15 cellular contexts compared by ENCODE assay signal in genomic region chr22:37379085-37379484, GRCh38. TPM values are rescaled to one million over a fixed set of nuclear protein-coding genes. Genes with fewer than 3 reads are reported as not detected.
DNase-seq lines count a peak whose midpoint lies in the region; ATAC-seq and TF ChIP-seq lines count a peak whose summit lies in the region.
"Had no signal": no experiment of that assay in that cellular context is flagged by ENCODE, and none has a peak within 500 bp of the region (broad histone marks: within the 10 kb centered on the region; RNA-seq: fewer than 3 reads in every experiment).

No MANE protein-coding gene starts in this region.

- H3K4me3 Mint-ChIP-seq in GM23338: no peak overlapping the region
- H3K4me3 Mint-ChIP-seq: CD4-positive, alpha-beta memory T cell had no signal

- no peaks in the 10 kb centered on the region for H3K27me3 ChIP-seq in GM23338 (ENCODE audit: insufficient read depth)
- H3K27me3 ChIP-seq in duodenal mucosa (ENCODE audit: control insufficient read depth in 1 of 2, insufficient read depth in 2 of 2, low read length in 2 of 2): peaks cover 21 to 43% of the 10 kb centered on the region in 2 donors

- no peaks in the 10 kb centered on the region for H3K79me2 ChIP-seq in GM23338 (replicated peaks; ENCODE audit: insufficient read depth)

- no peaks in the 10 kb centered on the region for H4K20me1 ChIP-seq in GM23338 (replicated peaks; ENCODE audit: insufficient read depth)

- H3K27ac ChIP-seq in GM23338 (ENCODE audit: low read depth): no peak overlapping the region
- peak overlapping the region; percentile 32 for H3K27ac ChIP-seq in duodenal mucosa (ENCODE audit: low read depth, low read length)

- H3K9me3 Mint-ChIP-seq in GM23338: no peaks in the 10 kb centered on the region
- H3K9me3 Mint-ChIP-seq: CD4-positive, alpha-beta memory T cell had no signal

- no peak overlapping the region for H3K4me2 ChIP-seq in GM23338

- H3K4me1 Mint-ChIP-seq in GM23338: peaks cover 7% of the 10 kb centered on the region
- H3K4me1 Mint-ChIP-seq: CD4-positive, alpha-beta memory T cell had no signal

- H3K27me3 Mint-ChIP-seq in GM23338 (ENCODE audit: insufficient read depth, low read depth, poor library complexity): peaks cover 17% of the 10 kb centered on the region

- H3K4me3 ChIP-seq in GM23338 (no peak overlapping the region), duodenal mucosa (ENCODE audit: low read depth in 1 of 2, low read length in 2 of 2) (no peak overlapping the region)

- no peaks in the 10 kb centered on the region for H3K36me3 Mint-ChIP-seq in GM23338 (ENCODE audit: low read depth)
- H3K36me3 Mint-ChIP-seq: CD4-positive, alpha-beta memory T cell had no signal

- no peak for TF ChIP-seq CTCF in GM23338 (conservative IDR thresholded peaks at IDR 0.05; ENCODE audit: low read depth in 2 of 2)

- ATAC-seq in GM23338 (peak; percentile 20; the same call in 2 of the 3 replicates), HG03457 (IDR thresholded peaks at IDR 0.05; ENCODE audit: unreplicated experiment) (no peak), GM19351 (IDR thresholded peaks at IDR 0.05; ENCODE audit: unreplicated experiment) (no peak)

- no peaks in the 10 kb centered on the region for H3K9me2 ChIP-seq in GM23338 (ENCODE audit: insufficient read depth)

- H3K4me1 ChIP-seq in GM23338 (ENCODE audit: insufficient read depth) (no peaks in the 10 kb centered on the region), duodenal mucosa (ENCODE audit: control insufficient read depth in 1 of 2, insufficient read depth in 2 of 2, low read length in 2 of 2) (peaks cover 0 to 7% of the 10 kb centered on the region in 2 donors)

- no peak overlapping the region for H3K27ac Mint-ChIP-seq in GM23338

- H3F3A ChIP-seq in GM23338 (replicated peaks; ENCODE audit: low read depth): no peaks in the 10 kb centered on the region

- no peaks in the 10 kb centered on the region for H3K9me3 ChIP-seq in duodenal mucosa (ENCODE audit: control insufficient read depth in 1 of 2, low read length in 2 of 2)

- no peak overlapping the region for H2AFZ ChIP-seq in GM23338

- H3K36me3 ChIP-seq in GM23338 (ENCODE audit: insufficient read depth) (no peaks in the 10 kb centered on the region), duodenal mucosa (ENCODE audit: control insufficient read depth in 1 of 2, insufficient read depth in 2 of 2, low read length in 2 of 2) (no peaks in the 10 kb centered on the region)

- no peak overlapping the region for H3K9ac ChIP-seq in duodenal mucosa (ENCODE audit: low read depth in 1 of 2, low read length in 2 of 2)

- DNase-seq in GM23338 (ENCODE audit: low spot score): no peak
- DNase-seq in NAMALWA (ENCODE audit: low spot score): peak; percentile 61
- peak; percentile 44 for DNase-seq in retina
- no peak for DNase-seq in NOMO-1 treated with dmso at 0.1 percent for 144 hours (lab: John Stamatoyannopoulos, UW; ENCODE audit: unreplicated experiment)
- DNase-seq: ACHN; CD4-positive, alpha-beta memory T cell; DMS79 treated with DMSO at 0.1 percent for 48 hours; GOT3; NCI-H2107; NCI-H446 treated with DMSO at 0.1 percent for 48 hours; NCI-H774; SHP77 had no signal

TF ChIP-seq in GM23338, 12 proteins besides CTCF, POLR2A, EP300 and RAD21 (continues in another document):
- TF ChIP-seq EZH2phosphoT487 (IDR thresholded peaks at IDR 0.05; ENCODE audit: unreplicated experiment): no peak
- no peak for TF ChIP-seq ZNF331 (CRISPR knock-in tag; IDR thresholded peaks at IDR 0.05; ENCODE audit: low read depth)
- TF ChIP-seq CREB1 (CRISPR knock-in tag; IDR thresholded peaks at IDR 0.05; ENCODE audit: low read depth): no peak
- TF ChIP-seq ETS1 (IDR thresholded peaks at IDR 0.05): no peak
- no peak for TF ChIP-seq ZNF462 (CRISPR knock-in tag; IDR thresholded peaks at IDR 0.05)

RNA-seq across cellular contexts. Expression of gene ELFN2, which starts 48.2 kb away (rescaled TPM):
- 0.35 and 0.62 TPM in 2 replicates for total RNA-seq in GM23338 (2014; rRNA removed; shearing (Covaris generic))
- 0.18 and 0.23 TPM in 2 replicates for polyA plus RNA-seq in GM23338 (2016; fragmentation: Nextera tagmentation; extraction: Ambion mirVana)
- polyA plus RNA-seq: CD4-positive, alpha-beta memory T cell had no signal

Comparison
In these comparisons a context has a peak if more than half of its experiments do, and no peak if none do; other contexts are left out.
1. DNase-seq: peak in NAMALWA (single experiment) and retina (single experiment); none in GM23338 (single experiment) and NOMO-1 treated with dmso at 0.1 percent for 144 hours (single experiment).